ENCODE assay signal across 8 cellular contexts in the genomic region with DNA sequence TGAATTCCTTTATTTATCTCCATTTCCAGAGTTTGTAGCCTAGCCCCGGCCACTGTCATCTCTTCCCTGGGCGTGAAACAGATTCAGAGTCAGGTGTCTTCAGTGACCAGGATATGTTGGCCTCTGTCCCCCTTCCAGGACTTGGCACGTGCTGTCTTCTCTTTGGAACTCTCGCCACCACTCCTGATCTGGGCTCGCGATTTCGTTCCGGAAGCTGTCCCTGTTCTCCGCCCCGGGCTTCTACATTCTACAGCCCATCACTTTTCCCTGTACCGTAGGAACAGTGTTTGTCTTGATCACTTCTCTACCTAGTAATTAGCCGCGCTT. TPM values are rescaled to one million over a fixed set of nuclear protein-coding genes. Genes with fewer than 3 reads are reported as not detected.
DNase-seq lines count a peak whose midpoint lies in the region; FAIRE-seq and TF ChIP-seq lines count a peak whose summit lies in the region.

No MANE protein-coding gene starts in this region.

- peak overlapping the region; percentile 95 to 99 for H3K9ac ChIP-seq in mucosa of rectum (ENCODE audit: low read depth in 1 of 2, low read length in 2 of 2)

- POLR2A ChIA-PET in AG04449 (lab: Yijun Ruan, JAX): interaction anchor here (0.6 to 1.5 kb wide), 5 partner anchors 9 to 85 kb away, joined by 3 to 16 read pairs (median 3); a partner anchor contains a TSS

- peak overlapping the region; percentile 74 to 95 (median 85) for H3K27ac ChIP-seq in Peyer's patch
- H3K27ac ChIP-seq in mucosa of rectum (ENCODE audit: low read depth in 2 of 2, low read length in 2 of 2): peak overlapping the region; percentile 92 to 95

- DNase-seq in AG04449 (ENCODE audit: low read depth, low spot score) (no peak), GM12865 (ENCODE audit: low read depth) (no peak), Peyer's patch (no peak), dermis microvascular lymphatic vessel endothelial cell (ENCODE audit: low read depth in 2 of 2) (peak; percentile 28 to 51), NCI-H128 (lab: John Stamatoyannopoulos, UW; ENCODE audit: unreplicated experiment) (no peak), KG1 (lab: John Stamatoyannopoulos, UW) (no peak), frontal cortex (ENCODE audit: low spot score in 2 of 2) (no peak)

- TF ChIP-seq POLR2A in Peyer's patch (IDR thresholded peaks at IDR 0.05): no peak

- H3K4me1 ChIP-seq in Peyer's patch (peaks cover 0 to 21% (median 3%) of the 10 kb centered on the region in 4 donors), mucosa of rectum (ENCODE audit: control insufficient read depth in 2 of 2, insufficient read depth in 2 of 2, low read length in 2 of 2) (peaks cover 14 to 20% of the 10 kb centered on the region in 2 donors)

- H3K4me3 ChIP-seq in AG04449 (ENCODE audit: low read depth, low read length) (peak overlapping the region; percentile 78), GM12865 (ENCODE audit: low read depth, low read length) (peak overlapping the region; percentile 96), Peyer's patch (peak overlapping the region; percentile 57 to 77 (median 73)), mucosa of rectum (ENCODE audit: low read length in 2 of 2) (peak overlapping the region; percentile 93 to 94)

- H3K27me3 ChIP-seq in Peyer's patch: no peaks in the 10 kb centered on the region
- no peaks in the 10 kb centered on the region for H3K27me3 ChIP-seq in mucosa of rectum (ENCODE audit: control insufficient read depth in 2 of 2, insufficient read depth in 2 of 2, low read length in 2 of 2)

- CTCF ChIA-PET in AG04449 (lab: Yijun Ruan, JAX): interaction anchor here (1.0 to 12.9 kb wide), 2 partner anchors 12 to 82 kb away, joined by 4 to 245 read pairs; a partner anchor contains a TSS

- no peak for FAIRE-seq in frontal cortex (lab: Jason Lieb, UNC)

- no peaks in the 10 kb centered on the region for H3K9me3 ChIP-seq in Peyer's patch
- no peaks in the 10 kb centered on the region for H3K9me3 ChIP-seq in mucosa of rectum (ENCODE audit: control insufficient read depth in 2 of 2, low read length in 2 of 2)

- no peak for TF ChIP-seq CTCF in AG04449 (IDR thresholded peaks at IDR 0.05; ENCODE audit: insufficient read depth, low read length, missing control alignments)
- no peak for TF ChIP-seq CTCF in GM12865 (IDR thresholded peaks at IDR 0.05; ENCODE audit: insufficient read depth, low read depth, low read length, missing control alignments)
- no peak for TF ChIP-seq CTCF in Peyer's patch (IDR thresholded peaks at IDR 0.05)

- no peaks in the 10 kb centered on the region for H3K36me3 ChIP-seq in Peyer's patch
- H3K36me3 ChIP-seq in mucosa of rectum (ENCODE audit: control insufficient read depth in 2 of 2, insufficient read depth in 2 of 2, low read length in 2 of 2): no peaks in the 10 kb centered on the region

RNA-seq across cellular contexts. Expression of a gene that starts 0.7 kb away (rescaled TPM):
- 10 to 100 TPM; 58.0 to 95.6 (median 84.6) TPM for total RNA-seq in Peyer's patch
- 63.9 and 71.9 TPM in 2 replicates for total RNA-seq in dermis microvascular lymphatic vessel endothelial cell
- total RNA-seq in frontal cortex: 29.3 TPM

RNA-seq across cellular contexts. Expression of a gene that starts 0.8 kb away (rescaled TPM):
- total RNA-seq in Peyer's patch (1 to 10 TPM in 3 of 4 donors, under 1 TPM in 1; 0.40 to 2.0 (median 1.4) TPM), dermis microvascular lymphatic vessel endothelial cell (under 0.01 TPM in 1 of 2 replicates, not detected in the other), frontal cortex (not detected)

Comparison
In these comparisons a context has a peak if more than half of its experiments do, and no peak if none do; other contexts are left out.
1. DNase-seq: peak in dermis microvascular lymphatic vessel endothelial cell (2 of 2); none in AG04449 (single experiment), GM12865 (single experiment), Peyer's patch (0 of 3), NCI-H128 (single experiment), KG1 (single experiment) and frontal cortex (0 of 2).
2. Peak in every context shown above with its lines, with median percentiles within 50 percentile points of each other: H3K4me3 ChIP-seq.